In the genomic region with DNA sequence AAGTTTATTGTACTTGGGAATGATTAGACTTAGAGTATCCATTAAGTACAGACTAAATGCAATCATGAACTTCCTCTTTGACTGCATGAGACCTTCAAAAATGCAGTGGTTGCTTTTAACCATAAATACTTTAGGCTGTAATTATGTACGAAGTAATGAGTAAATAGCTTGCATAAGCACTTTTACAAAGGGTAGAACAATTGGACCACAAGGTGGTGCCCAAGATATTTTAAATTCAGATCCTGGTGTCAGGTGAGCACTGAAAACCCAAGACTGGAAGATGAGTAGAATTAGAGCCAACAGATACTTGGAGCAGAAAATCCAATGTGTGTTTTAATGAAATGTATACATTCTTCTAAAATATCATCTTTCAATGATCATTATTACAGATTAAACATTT, we compare ENCODE assay signal across 8 cellular contexts. TPM values are rescaled to one million over a fixed set of nuclear protein-coding genes. Genes with fewer than 3 reads are reported as not detected.
DNase-seq lines count a peak whose midpoint lies in the region; ATAC-seq and TF ChIP-seq lines count a peak whose summit lies in the region.

No MANE protein-coding gene starts in this region.

- peak; percentile 30 for DNase-seq in AG20443 (ENCODE audit: low spot score)
- peak; percentile 35 for DNase-seq in GM13977 (ENCODE audit: low spot score)
- DNase-seq in NCI-H2227 (lab: John Stamatoyannopoulos, UW; ENCODE audit: unreplicated experiment), result peak; percentile 35
- DNase-seq in astrocyte of the cerebellum (ENCODE audit: low read depth), result peak; percentile 19
- DNase-seq in kidney epithelial cell (ENCODE audit: low read depth), result peak; percentile 10
- DNase-seq in AG08396 (ENCODE audit: low spot score), result no peak

- ATAC-seq in HG02973 (IDR thresholded peaks at IDR 0.05; ENCODE audit: unreplicated experiment) (no peak), HG02884 (IDR thresholded peaks at IDR 0.05; ENCODE audit: unreplicated experiment) (no peak)

- H3K27me3 ChIP-seq in kidney epithelial cell (ENCODE audit: control insufficient read depth, insufficient read depth, low read length), result no peaks in the 10 kb centered on the region

- peak; percentile 33 for TF ChIP-seq CTCF in GM13977 (IDR thresholded peaks at IDR 0.05; ENCODE audit: extremely low read depth, insufficient read depth, missing control alignments)
- TF ChIP-seq CTCF in astrocyte of the cerebellum (IDR thresholded peaks at IDR 0.05; ENCODE audit: low read depth, low read length, missing control alignments), result peak; percentile 23
- TF ChIP-seq CTCF in kidney epithelial cell (IDR thresholded peaks at IDR 0.05; ENCODE audit: insufficient read depth, low read length, poor library complexity, severe bottlenecking), result peak; percentile 30

- no peak overlapping the region for H3K4me3 ChIP-seq in astrocyte of the cerebellum (ENCODE audit: low read depth, low read length)
- H3K4me3 ChIP-seq in kidney epithelial cell (ENCODE audit: low read depth, low read length), result no peak overlapping the region

- no peaks in the 10 kb centered on the region for H3K36me3 ChIP-seq in kidney epithelial cell (ENCODE audit: control insufficient read depth, insufficient read depth, low read length)

- in situ Hi-C loops in GM13977 (cut with MboI; ENCODE audit: low pct_unique_long_range_greater_than_20kb, low sequenced_read_pairs, unreplicated experiment), result no loop called here
- in situ Hi-C loops in astrocyte of the cerebellum (cut with HindIII; ENCODE audit: low sequenced_read_pairs), result no loop called here

RNA-seq across cellular contexts. Expression of a gene that starts 43.4 kb away (rescaled TPM):
- total RNA-seq in kidney epithelial cell, result 1.0 and 1.2 TPM in 2 replicates
